ENCODE assay signal across 14 cellular contexts in genomic region chr1:192513697-192514096, GRCh38.
"Had no signal": no experiment of that assay in that cellular context is flagged by ENCODE, and none has a peak within 500 bp of the region (broad histone marks: within the 10 kb centered on the region; RNA-seq: fewer than 3 reads in every experiment).

No MANE protein-coding gene starts in this region.

- H3K4me3 ChIP-seq: left ventricle myocardium inferior, spleen, suprapubic skin, upper lobe of left lung had no signal

- H3K4me1 ChIP-seq: left ventricle myocardium inferior, suprapubic skin had no signal

- H3K9me3 ChIP-seq: left ventricle myocardium inferior, spleen, suprapubic skin, upper lobe of left lung had no signal

- H3K4me3 Mint-ChIP-seq: activated CD8-positive, alpha-beta memory T cell treated with anti-CD3 and anti-CD28 coated beads, Interleukin-2, amount 10 ng/mL, durations not matched to agents 7 days and 5 days; activated naive CD8-positive, alpha-beta T cell treated with anti-CD3 and anti-CD28 coated beads for 36 hours; activated T-cell treated with anti-CD3 and anti-CD28 coated beads, Interleukin-2, amount 50 U/mL, for 24 hours; T-helper 1 cell treated with Interleukin-12 subunit alpha and Interleukin-12 subunit beta and Interleukin-4 antibody, amounts not matched to agents 30 μg/mL and 1 μg/mL, for 36 hours had no signal

- ATAC-seq: activated CD8-positive, alpha-beta memory T cell treated with anti-CD3 and anti-CD28 coated beads, Interleukin-2, amount 10 ng/mL, durations not matched to agents 7 days and 5 days; right cardiac atrium had no signal

- H3K9me3 Mint-ChIP-seq: activated naive CD8-positive, alpha-beta T cell treated with anti-CD3 and anti-CD28 coated beads for 36 hours; activated T-cell treated with anti-CD3 and anti-CD28 coated beads, Interleukin-2, amount 50 U/mL, for 24 hours; T-helper 1 cell treated with Interleukin-12 subunit alpha and Interleukin-12 subunit beta and Interleukin-4 antibody, amounts not matched to agents 30 μg/mL and 1 μg/mL, for 36 hours had no signal

- H3K36me3 ChIP-seq: left ventricle myocardium inferior, spleen, suprapubic skin, upper lobe of left lung had no signal

- H3K27me3 ChIP-seq: suprapubic skin, upper lobe of left lung had no signal

- DNase-seq: activated CD4-positive, alpha-beta T cell treated with anti-CD3 and anti-CD28 coated beads, Interleukin-2, amount 50 U/mL, for 1 hour; activated CD8-positive, alpha-beta memory T cell treated with anti-CD3 and anti-CD28 coated beads, Interleukin-2, amount 10 ng/mL, durations not matched to agents 7 days and 5 days; activated effector memory CD4-positive, alpha-beta T cell treated with anti-CD3 and anti-CD28 coated beads, Interleukin-2, amount 50 U/mL, for 16 hours; activated naive CD8-positive, alpha-beta T cell treated with anti-CD3 and anti-CD28 coated beads for 36 hours; activated T-cell treated with anti-CD3 and anti-CD28 coated beads, Interleukin-2, amount 50 U/mL, for 24 hours; left ventricle myocardium inferior; posterior cingulate gyrus; right cardiac atrium; spleen; stimulated activated CD4-positive, alpha-beta T cell treated with anti-CD3 and anti-CD28 coated beads, Interleukin-2, amount 100 ng/mL, for 24 hours; stimulated activated naive CD4-positive, alpha-beta T cell treated with Interleukin-2 at 50 U/mL for 16 hours; upper lobe of left lung had no signal

- H3K27ac Mint-ChIP-seq: activated naive CD8-positive, alpha-beta T cell treated with anti-CD3 and anti-CD28 coated beads for 36 hours; activated T-cell treated with anti-CD3 and anti-CD28 coated beads, Interleukin-2, amount 50 U/mL, for 24 hours; T-helper 1 cell treated with Interleukin-12 subunit alpha and Interleukin-12 subunit beta and Interleukin-4 antibody, amounts not matched to agents 30 μg/mL and 1 μg/mL, for 36 hours had no signal

- H3K27me3 Mint-ChIP-seq: activated CD8-positive, alpha-beta memory T cell treated with anti-CD3 and anti-CD28 coated beads, Interleukin-2, amount 10 ng/mL, durations not matched to agents 7 days and 5 days; activated naive CD8-positive, alpha-beta T cell treated with anti-CD3 and anti-CD28 coated beads for 36 hours; activated T-cell treated with anti-CD3 and anti-CD28 coated beads, Interleukin-2, amount 50 U/mL, for 24 hours had no signal

- H3K27ac ChIP-seq: left ventricle myocardium inferior, suprapubic skin had no signal

- H3K36me3 Mint-ChIP-seq: activated CD8-positive, alpha-beta memory T cell treated with anti-CD3 and anti-CD28 coated beads, Interleukin-2, amount 10 ng/mL, durations not matched to agents 7 days and 5 days; activated naive CD8-positive, alpha-beta T cell treated with anti-CD3 and anti-CD28 coated beads for 36 hours had no signal
